Comparison of ENCODE assay signal across 8 cellular contexts in genomic region chr15:79380755-79381499, GRCh38.
DNase-seq lines count a peak whose midpoint lies in the region; FAIRE-seq and TF ChIP-seq lines count a peak whose summit lies in the region.

No MANE protein-coding gene starts in this region.

- DNase-seq in DMS53 (lab: John Stamatoyannopoulos, UW), result peak; percentile 75
- DNase-seq in H54 (ENCODE audit: insufficient read length, low spot score), result peak; percentile 22
- DNase-seq in NCI-H1694 (lab: John Stamatoyannopoulos, UW), result peak; percentile 55
- peak; percentile 40 for DNase-seq in T1000 (lab: John Stamatoyannopoulos, UW)
- DNase-seq in astrocyte of the hippocampus (ENCODE audit: low read depth, low spot score), result peak; percentile 86
- DNase-seq in iPS DF 19.7 (ENCODE audit: low read depth, low spot score), result peak; percentile 35
- DNase-seq in smooth muscle cell of the brain vasculature (ENCODE audit: low read depth, low spot score), result peak; percentile 51
- no peak for DNase-seq in 8988T

- no peak for TF ChIP-seq POLR2A in H54 (IDR thresholded peaks at IDR 0.05; ENCODE audit: low read depth, low read length)

- no peak for FAIRE-seq in H54 (lab: Jason Lieb, UNC)
